In the genomic region with DNA sequence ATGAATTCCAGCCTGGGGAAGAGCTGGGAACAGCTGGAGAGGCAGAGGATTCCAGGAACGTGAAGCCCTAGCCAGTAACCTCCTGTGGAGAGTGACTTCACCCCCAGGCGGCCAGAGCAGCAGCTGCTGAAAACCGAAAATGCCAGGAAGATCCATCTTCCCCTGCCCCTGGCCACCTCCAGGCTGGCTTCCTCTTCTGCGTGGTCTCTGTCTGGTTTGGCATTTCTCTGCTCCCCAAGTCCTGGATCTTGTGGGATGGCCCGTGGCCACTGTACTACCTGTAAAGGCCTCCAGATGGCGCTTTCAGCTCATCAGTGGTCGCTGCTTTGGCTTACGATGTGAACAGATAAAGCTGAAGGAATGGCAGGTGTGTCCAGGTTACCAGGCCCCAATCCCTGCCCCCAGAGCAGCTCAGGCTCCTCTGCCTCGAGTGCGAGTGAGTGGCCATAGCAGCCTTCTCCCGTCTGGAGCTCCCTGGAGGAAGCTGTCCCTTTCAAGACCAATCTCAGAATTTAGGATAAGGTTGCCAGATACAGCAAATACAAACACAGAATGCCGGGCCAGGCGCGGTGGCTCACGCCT, we compare ENCODE assay signal across 1 cellular context.
A peak's percentile ranks its signal among the peaks of the same experiment; 100 is the strongest.
TF ChIP-seq lines count a peak whose summit lies in the region.

No MANE protein-coding gene starts in this region.

TF ChIP-seq in K562, 482 proteins besides CTCF, POLR2A, EP300 and RAD21 (continued from another document and continues in another):
- no peak for TF ChIP-seq BDP1 (IDR thresholded peaks at IDR 0.05; ENCODE audit: insufficient read depth, insufficient read length)
- peak; percentile 99 for TF ChIP-seq SMC3 (conservative IDR thresholded peaks at IDR 0.05; ENCODE audit: insufficient read depth, low read depth, low read length)
- TF ChIP-seq ESRRA (IDR thresholded peaks at IDR 0.05; ENCODE audit: borderline replicate concordance, low read depth) = peak; percentile 68
- no peak for TF ChIP-seq MYNN (IDR thresholded peaks at IDR 0.05)
- no peak for TF ChIP-seq MYNN (CRISPR knock-in tag; IDR thresholded peaks at IDR 0.05)
- TF ChIP-seq HCFC1 (IDR thresholded peaks at IDR 0.05; ENCODE audit: low read depth, low read length) = no peak
- TF ChIP-seq SIRT6 (IDR thresholded peaks at IDR 0.05; ENCODE audit: low read depth, low read length) = no peak
- TF ChIP-seq, protein P1, sequence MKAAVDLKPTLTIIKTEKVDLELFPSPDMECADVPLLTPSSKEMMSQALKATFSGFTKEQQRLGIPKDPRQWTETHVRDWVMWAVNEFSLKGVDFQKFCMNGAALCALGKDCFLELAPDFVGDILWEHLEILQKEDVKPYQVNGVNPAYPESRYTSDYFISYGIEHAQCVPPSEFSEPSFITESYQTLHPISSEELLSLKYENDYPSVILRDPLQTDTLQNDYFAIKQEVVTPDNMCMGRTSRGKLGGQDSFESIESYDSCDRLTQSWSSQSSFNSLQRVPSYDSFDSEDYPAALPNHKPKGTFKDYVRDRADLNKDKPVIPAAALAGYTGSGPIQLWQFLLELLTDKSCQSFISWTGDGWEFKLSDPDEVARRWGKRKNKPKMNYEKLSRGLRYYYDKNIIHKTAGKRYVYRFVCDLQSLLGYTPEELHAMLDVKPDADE (conservative IDR thresholded peaks at IDR 0.05; ENCODE audit: control insufficient read depth, low read depth, low read length) = no peak
- TF ChIP-seq, protein P2, sequence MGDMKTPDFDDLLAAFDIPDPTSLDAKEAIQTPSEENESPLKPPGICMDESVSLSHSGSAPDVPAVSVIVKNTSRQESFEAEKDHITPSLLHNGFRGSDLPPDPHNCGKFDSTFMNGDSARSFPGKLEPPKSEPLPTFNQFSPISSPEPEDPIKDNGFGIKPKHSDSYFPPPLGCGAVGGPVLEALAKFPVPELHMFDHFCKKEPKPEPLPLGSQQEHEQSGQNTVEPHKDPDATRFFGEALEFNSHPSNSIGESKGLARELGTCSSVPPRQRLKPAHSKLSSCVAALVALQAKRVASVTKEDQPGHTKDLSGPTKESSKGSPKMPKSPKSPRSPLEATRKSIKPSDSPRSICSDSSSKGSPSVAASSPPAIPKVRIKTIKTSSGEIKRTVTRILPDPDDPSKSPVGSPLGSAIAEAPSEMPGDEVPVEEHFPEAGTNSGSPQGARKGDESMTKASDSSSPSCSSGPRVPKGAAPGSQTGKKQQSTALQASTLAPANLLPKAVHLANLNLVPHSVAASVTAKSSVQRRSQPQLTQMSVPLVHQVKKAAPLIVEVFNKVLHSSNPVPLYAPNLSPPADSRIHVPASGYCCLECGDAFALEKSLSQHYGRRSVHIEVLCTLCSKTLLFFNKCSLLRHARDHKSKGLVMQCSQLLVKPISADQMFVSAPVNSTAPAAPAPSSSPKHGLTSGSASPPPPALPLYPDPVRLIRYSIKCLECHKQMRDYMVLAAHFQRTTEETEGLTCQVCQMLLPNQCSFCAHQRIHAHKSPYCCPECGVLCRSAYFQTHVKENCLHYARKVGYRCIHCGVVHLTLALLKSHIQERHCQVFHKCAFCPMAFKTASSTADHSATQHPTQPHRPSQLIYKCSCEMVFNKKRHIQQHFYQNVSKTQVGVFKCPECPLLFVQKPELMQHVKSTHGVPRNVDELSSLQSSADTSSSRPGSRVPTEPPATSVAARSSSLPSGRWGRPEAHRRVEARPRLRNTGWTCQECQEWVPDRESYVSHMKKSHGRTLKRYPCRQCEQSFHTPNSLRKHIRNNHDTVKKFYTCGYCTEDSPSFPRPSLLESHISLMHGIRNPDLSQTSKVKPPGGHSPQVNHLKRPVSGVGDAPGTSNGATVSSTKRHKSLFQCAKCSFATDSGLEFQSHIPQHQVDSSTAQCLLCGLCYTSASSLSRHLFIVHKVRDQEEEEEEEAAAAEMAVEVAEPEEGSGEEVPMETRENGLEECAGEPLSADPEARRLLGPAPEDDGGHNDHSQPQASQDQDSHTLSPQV (IDR thresholded peaks at IDR 0.05) = peak; percentile 81
- no peak for TF ChIP-seq BCL6 (CRISPR knock-in tag; IDR thresholded peaks at IDR 0.05)
- TF ChIP-seq DIDO1 (tag; IDR thresholded peaks at IDR 0.05; ENCODE audit: low read depth) = no peak
- TF ChIP-seq, protein P3, sequence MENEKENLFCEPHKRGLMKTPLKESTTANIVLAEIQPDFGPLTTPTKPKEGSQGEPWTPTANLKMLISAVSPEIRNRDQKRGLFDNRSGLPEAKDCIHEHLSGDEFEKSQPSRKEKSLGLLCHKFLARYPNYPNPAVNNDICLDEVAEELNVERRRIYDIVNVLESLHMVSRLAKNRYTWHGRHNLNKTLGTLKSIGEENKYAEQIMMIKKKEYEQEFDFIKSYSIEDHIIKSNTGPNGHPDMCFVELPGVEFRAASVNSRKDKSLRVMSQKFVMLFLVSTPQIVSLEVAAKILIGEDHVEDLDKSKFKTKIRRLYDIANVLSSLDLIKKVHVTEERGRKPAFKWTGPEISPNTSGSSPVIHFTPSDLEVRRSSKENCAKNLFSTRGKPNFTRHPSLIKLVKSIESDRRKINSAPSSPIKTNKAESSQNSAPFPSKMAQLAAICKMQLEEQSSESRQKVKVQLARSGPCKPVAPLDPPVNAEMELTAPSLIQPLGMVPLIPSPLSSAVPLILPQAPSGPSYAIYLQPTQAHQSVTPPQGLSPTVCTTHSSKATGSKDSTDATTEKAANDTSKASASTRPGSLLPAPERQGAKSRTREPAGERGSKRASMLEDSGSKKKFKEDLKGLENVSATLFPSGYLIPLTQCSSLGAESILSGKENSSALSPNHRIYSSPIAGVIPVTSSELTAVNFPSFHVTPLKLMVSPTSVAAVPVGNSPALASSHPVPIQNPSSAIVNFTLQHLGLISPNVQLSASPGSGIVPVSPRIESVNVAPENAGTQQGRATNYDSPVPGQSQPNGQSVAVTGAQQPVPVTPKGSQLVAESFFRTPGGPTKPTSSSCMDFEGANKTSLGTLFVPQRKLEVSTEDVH (IDR thresholded peaks at IDR 0.05; ENCODE audit: low read depth, partially characterized antibody) = peak; percentile 52
- no peak for TF ChIP-seq ZNF668 (CRISPR knock-in tag; IDR thresholded peaks at IDR 0.05)
- no peak for TF ChIP-seq WHSC1 (IDR thresholded peaks at IDR 0.05; ENCODE audit: low read length)
- TF ChIP-seq, protein P4, sequence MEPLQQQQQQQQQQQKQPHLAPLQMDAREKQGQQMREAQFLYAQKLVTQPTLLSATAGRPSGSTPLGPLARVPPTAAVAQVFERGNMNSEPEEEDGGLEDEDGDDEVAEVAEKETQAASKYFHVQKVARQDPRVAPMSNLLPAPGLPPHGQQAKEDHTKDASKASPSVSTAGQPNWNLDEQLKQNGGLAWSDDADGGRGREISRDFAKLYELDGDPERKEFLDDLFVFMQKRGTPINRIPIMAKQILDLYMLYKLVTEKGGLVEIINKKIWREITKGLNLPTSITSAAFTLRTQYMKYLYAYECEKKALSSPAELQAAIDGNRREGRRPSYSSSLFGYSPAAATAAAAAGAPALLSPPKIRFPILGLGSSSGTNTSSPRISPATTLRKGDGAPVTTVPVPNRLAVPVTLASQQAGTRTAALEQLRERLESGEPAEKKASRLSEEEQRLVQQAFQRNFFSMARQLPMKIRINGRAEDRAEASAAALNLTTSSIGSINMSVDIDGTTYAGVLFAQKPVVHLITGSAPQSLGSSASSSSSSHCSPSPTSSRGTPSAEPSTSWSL (CRISPR knock-in tag; IDR thresholded peaks at IDR 0.05; ENCODE audit: borderline replicate concordance) = no peak
- TF ChIP-seq, protein P5, sequence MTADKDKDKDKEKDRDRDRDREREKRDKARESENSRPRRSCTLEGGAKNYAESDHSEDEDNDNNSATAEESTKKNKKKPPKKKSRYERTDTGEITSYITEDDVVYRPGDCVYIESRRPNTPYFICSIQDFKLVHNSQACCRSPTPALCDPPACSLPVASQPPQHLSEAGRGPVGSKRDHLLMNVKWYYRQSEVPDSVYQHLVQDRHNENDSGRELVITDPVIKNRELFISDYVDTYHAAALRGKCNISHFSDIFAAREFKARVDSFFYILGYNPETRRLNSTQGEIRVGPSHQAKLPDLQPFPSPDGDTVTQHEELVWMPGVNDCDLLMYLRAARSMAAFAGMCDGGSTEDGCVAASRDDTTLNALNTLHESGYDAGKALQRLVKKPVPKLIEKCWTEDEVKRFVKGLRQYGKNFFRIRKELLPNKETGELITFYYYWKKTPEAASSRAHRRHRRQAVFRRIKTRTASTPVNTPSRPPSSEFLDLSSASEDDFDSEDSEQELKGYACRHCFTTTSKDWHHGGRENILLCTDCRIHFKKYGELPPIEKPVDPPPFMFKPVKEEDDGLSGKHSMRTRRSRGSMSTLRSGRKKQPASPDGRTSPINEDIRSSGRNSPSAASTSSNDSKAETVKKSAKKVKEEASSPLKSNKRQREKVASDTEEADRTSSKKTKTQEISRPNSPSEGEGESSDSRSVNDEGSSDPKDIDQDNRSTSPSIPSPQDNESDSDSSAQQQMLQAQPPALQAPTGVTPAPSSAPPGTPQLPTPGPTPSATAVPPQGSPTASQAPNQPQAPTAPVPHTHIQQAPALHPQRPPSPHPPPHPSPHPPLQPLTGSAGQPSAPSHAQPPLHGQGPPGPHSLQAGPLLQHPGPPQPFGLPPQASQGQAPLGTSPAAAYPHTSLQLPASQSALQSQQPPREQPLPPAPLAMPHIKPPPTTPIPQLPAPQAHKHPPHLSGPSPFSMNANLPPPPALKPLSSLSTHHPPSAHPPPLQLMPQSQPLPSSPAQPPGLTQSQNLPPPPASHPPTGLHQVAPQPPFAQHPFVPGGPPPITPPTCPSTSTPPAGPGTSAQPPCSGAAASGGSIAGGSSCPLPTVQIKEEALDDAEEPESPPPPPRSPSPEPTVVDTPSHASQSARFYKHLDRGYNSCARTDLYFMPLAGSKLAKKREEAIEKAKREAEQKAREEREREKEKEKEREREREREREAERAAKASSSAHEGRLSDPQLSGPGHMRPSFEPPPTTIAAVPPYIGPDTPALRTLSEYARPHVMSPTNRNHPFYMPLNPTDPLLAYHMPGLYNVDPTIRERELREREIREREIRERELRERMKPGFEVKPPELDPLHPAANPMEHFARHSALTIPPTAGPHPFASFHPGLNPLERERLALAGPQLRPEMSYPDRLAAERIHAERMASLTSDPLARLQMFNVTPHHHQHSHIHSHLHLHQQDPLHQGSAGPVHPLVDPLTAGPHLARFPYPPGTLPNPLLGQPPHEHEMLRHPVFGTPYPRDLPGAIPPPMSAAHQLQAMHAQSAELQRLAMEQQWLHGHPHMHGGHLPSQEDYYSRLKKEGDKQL (CRISPR knock-in tag; IDR thresholded peaks at IDR 0.05; ENCODE audit: borderline replicate concordance) = no peak
- TF ChIP-seq SIN3A (IDR thresholded peaks at IDR 0.05; ENCODE audit: borderline replicate concordance in 2 of 2, control insufficient read depth in 1 of 2, low read depth in 2 of 2, low read length in 2 of 2) = no peak
- TF ChIP-seq U2AF2 (optimal IDR thresholded peaks at IDR 0.05; ENCODE audit: low read depth, low read length) = no peak
- TF ChIP-seq IFI16 (CRISPR knock-in tag; IDR thresholded peaks at IDR 0.05) = no peak
- no peak for TF ChIP-seq ZNF699 (CRISPR knock-in tag; IDR thresholded peaks at IDR 0.05; ENCODE audit: insufficient replicate concordance)
- TF ChIP-seq, protein P6, sequence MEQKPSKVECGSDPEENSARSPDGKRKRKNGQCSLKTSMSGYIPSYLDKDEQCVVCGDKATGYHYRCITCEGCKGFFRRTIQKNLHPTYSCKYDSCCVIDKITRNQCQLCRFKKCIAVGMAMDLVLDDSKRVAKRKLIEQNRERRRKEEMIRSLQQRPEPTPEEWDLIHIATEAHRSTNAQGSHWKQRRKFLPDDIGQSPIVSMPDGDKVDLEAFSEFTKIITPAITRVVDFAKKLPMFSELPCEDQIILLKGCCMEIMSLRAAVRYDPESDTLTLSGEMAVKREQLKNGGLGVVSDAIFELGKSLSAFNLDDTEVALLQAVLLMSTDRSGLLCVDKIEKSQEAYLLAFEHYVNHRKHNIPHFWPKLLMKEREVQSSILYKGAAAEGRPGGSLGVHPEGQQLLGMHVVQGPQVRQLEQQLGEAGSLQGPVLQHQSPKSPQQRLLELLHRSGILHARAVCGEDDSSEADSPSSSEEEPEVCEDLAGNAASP (IDR thresholded peaks at IDR 0.05) = no peak
- TF ChIP-seq SRSF3 (IDR thresholded peaks at IDR 0.05; ENCODE audit: insufficient read depth, low read length) = no peak
- TF ChIP-seq HDAC8 (tag; IDR thresholded peaks at IDR 0.05) = no peak
- TF ChIP-seq, protein P7, sequence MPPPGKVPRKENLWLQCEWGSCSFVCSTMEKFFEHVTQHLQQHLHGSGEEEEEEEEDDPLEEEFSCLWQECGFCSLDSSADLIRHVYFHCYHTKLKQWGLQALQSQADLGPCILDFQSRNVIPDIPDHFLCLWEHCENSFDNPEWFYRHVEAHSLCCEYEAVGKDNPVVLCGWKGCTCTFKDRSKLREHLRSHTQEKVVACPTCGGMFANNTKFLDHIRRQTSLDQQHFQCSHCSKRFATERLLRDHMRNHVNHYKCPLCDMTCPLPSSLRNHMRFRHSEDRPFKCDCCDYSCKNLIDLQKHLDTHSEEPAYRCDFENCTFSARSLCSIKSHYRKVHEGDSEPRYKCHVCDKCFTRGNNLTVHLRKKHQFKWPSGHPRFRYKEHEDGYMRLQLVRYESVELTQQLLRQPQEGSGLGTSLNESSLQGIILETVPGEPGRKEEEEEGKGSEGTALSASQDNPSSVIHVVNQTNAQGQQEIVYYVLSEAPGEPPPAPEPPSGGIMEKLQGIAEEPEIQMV (tag; conservative IDR thresholded peaks at IDR 0.05; ENCODE audit: low read depth) = no peak
- no peak for TF ChIP-seq ETV6 (IDR thresholded peaks at IDR 0.05; ENCODE audit: borderline replicate concordance in 1 of 2, low read depth in 2 of 2, low read length in 1 of 2)
- TF ChIP-seq ETV6 (CRISPR knock-in tag; IDR thresholded peaks at IDR 0.05; ENCODE audit: borderline replicate concordance) = no peak
- no peak for TF ChIP-seq ZNF146 (CRISPR knock-in tag; IDR thresholded peaks at IDR 0.05; ENCODE audit: unreplicated experiment)
- TF ChIP-seq, protein P8, sequence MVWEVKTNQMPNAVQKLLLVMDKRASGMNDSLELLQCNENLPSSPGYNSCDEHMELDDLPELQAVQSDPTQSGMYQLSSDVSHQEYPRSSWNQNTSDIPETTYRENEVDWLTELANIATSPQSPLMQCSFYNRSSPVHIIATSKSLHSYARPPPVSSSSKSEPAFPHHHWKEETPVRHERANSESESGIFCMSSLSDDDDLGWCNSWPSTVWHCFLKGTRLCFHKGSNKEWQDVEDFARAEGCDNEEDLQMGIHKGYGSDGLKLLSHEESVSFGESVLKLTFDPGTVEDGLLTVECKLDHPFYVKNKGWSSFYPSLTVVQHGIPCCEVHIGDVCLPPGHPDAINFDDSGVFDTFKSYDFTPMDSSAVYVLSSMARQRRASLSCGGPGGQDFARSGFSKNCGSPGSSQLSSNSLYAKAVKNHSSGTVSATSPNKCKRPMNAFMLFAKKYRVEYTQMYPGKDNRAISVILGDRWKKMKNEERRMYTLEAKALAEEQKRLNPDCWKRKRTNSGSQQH (CRISPR knock-in tag; IDR thresholded peaks at IDR 0.05) = no peak
- TF ChIP-seq, protein P9, sequence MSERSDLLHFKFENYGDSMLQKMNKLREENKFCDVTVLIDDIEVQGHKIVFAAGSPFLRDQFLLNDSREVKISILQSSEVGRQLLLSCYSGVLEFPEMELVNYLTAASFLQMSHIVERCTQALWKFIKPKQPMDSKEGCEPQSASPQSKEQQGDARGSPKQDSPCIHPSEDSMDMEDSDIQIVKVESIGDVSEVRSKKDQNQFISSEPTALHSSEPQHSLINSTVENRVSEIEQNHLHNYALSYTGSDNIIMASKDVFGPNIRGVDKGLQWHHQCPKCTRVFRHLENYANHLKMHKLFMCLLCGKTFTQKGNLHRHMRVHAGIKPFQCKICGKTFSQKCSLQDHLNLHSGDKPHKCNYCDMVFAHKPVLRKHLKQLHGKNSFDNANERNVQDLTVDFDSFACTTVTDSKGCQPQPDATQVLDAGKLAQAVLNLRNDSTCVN (CRISPR knock-in tag; IDR thresholded peaks at IDR 0.05) = no peak
- TF ChIP-seq ESRRB (CRISPR knock-in tag; IDR thresholded peaks at IDR 0.05; ENCODE audit: borderline replicate concordance) = no peak
- no peak for TF ChIP-seq CBX3 (IDR thresholded peaks at IDR 0.05; ENCODE audit: borderline replicate concordance in 1 of 2, low read length in 2 of 2)
- TF ChIP-seq STAT5A (IDR thresholded peaks at IDR 0.05; ENCODE audit: borderline replicate concordance, low read length) = no peak
- TF ChIP-seq CAMTA2 (CRISPR knock-in tag; conservative IDR thresholded peaks at IDR 0.05) = no peak
- no peak for TF ChIP-seq TAF7 (tag; IDR thresholded peaks at IDR 0.05)
- no peak for TF ChIP-seq ELF2 (CRISPR knock-in tag; IDR thresholded peaks at IDR 0.05)
- no peak for TF ChIP-seq CBX2 (IDR thresholded peaks at IDR 0.05; ENCODE audit: insufficient read depth, low read length, poor library complexity, severe bottlenecking)
